In genomic region chr1:228297822-228298221, GRCh38 we compare ENCODE assay signal across 20 cellular contexts.
"Had no signal": no experiment of that assay in that cellular context is flagged by ENCODE, and none has a peak within 500 bp of the region (broad histone marks: within the 10 kb centered on the region; RNA-seq: fewer than 3 reads in every experiment).

No MANE protein-coding gene starts in this region.

- H3K27me3 ChIP-seq: cardiac muscle cell, heart right ventricle, left lung, right lobe of liver, suprapubic skin, tibial artery, upper lobe of left lung, vagina had no signal

- H3K4me1 ChIP-seq: left lung, right lobe of liver, suprapubic skin, tibial artery, upper lobe of left lung, vagina had no signal

- H3K27me3 Mint-ChIP-seq: natural killer cell treated with Interleukin-12 subunit alpha and Interleukin-12 subunit beta and Interleukin-15 and Interleukin-18, amount 100 ng/mL, for 72 hours had no signal

- H3K27ac Mint-ChIP-seq: endodermal cell; natural killer cell treated with Interleukin-12 subunit alpha and Interleukin-12 subunit beta and Interleukin-15 and Interleukin-18, amount 100 ng/mL, for 72 hours had no signal

- H3K4me3 Mint-ChIP-seq: endodermal cell; natural killer cell treated with Interleukin-12 subunit alpha and Interleukin-12 subunit beta and Interleukin-15 and Interleukin-18, amount 100 ng/mL, for 72 hours had no signal

- DNase-seq: effector CD4-positive, alpha-beta T cell; endodermal cell; foreskin melanocyte; hypothalamus; islet precursor cell; left lung; mesenchymal stem cell; midbrain; stimulated activated CD4-positive, alpha-beta T cell treated with anti-CD3 and anti-CD28 coated beads, Interleukin-2, amount 100 ng/mL, for 48 hours; stimulated activated naive CD8-positive, alpha-beta T cell treated with anti-CD3 and anti-CD28 coated beads, Interleukin-15, Interleukin-2, amounts not matched to agents 100 U/mL and 50 U/mL, for 24 hours; tibial artery; upper lobe of left lung had no signal

- H3K4me1 Mint-ChIP-seq: endodermal cell had no signal

- ATAC-seq: left lung; natural killer cell treated with Interleukin-12 subunit alpha and Interleukin-12 subunit beta and Interleukin-15 and Interleukin-18, amount 100 ng/mL, for 72 hours; right lobe of liver; stimulated activated naive CD8-positive, alpha-beta T cell treated with anti-CD3 and anti-CD28 coated beads, Interleukin-15, Interleukin-2, amounts not matched to agents 100 U/mL and 50 U/mL, for 24 hours had no signal

- H3K4me3 ChIP-seq: cardiac muscle cell, coronary artery, heart right ventricle, left lung, lung, right lobe of liver, suprapubic skin, tibial artery, upper lobe of left lung, vagina had no signal

- H3K27ac ChIP-seq: cardiac muscle cell, coronary artery, heart right ventricle, left lung, right lobe of liver, suprapubic skin, tibial artery, upper lobe of left lung, vagina had no signal
